Comparison of ENCODE assay signal across 9 cellular contexts in genomic region chr18:22282311-22283235, GRCh38.
DNase-seq lines count a peak whose midpoint lies in the region; ATAC-seq and TF ChIP-seq lines count a peak whose summit lies in the region.
"Had no signal": no experiment of that assay in that cellular context is flagged by ENCODE, and none has a peak within 500 bp of the region (broad histone marks: within the 10 kb centered on the region; RNA-seq: fewer than 3 reads in every experiment).

No MANE protein-coding gene starts in this region.

- H3K4me3 Mint-ChIP-seq in chondrocyte (ENCODE audit: unreplicated experiment) = no peak overlapping the region
- no peak overlapping the region for H3K4me3 Mint-ChIP-seq in neural crest cell

- ATAC-seq in HG02571 (IDR thresholded peaks at IDR 0.05; ENCODE audit: unreplicated experiment) (no peak), GM21526 (IDR thresholded peaks at IDR 0.05; ENCODE audit: low FRiP score, unreplicated experiment) (no peak), GM18861 (IDR thresholded peaks at IDR 0.05; ENCODE audit: unreplicated experiment) (no peak)

- H3K9me3 Mint-ChIP-seq in chondrocyte (ENCODE audit: low read depth) (no peaks in the 10 kb centered on the region), neural crest cell (peaks cover 2% of the 10 kb centered on the region)

- peaks cover 17% of the 10 kb centered on the region for H3K4me1 Mint-ChIP-seq in chondrocyte (ENCODE audit: low read depth)
- peaks cover 10% of the 10 kb centered on the region for H3K4me1 Mint-ChIP-seq in neural crest cell

- H3K27ac Mint-ChIP-seq in chondrocyte (ENCODE audit: unreplicated experiment) = peak overlapping the region; percentile 75
- H3K27ac Mint-ChIP-seq in neural crest cell (ENCODE audit: unreplicated experiment) = peak overlapping the region; percentile 24

- DNase-seq in Daoy (ENCODE audit: low read depth) (peak; percentile 64), NCI-H774 (lab: John Stamatoyannopoulos, UW) (peak; percentile 59), chondrocyte (ENCODE audit: low spot score) (no peak), neural crest cell (ENCODE audit: low read depth, low spot score) (no peak)
- DNase-seq in activated CD4-positive, alpha-beta T cell treated with anti-CD3 and anti-CD28 coated beads for 4 hours = no peak
- DNase-seq: dorsolateral prefrontal cortex had no signal

- H3K27me3 Mint-ChIP-seq in chondrocyte (ENCODE audit: low read depth) = no peaks in the 10 kb centered on the region
- H3K27me3 Mint-ChIP-seq in neural crest cell (ENCODE audit: low read depth) = no peaks in the 10 kb centered on the region

- H3K36me3 Mint-ChIP-seq in chondrocyte (ENCODE audit: low read depth) (no peaks in the 10 kb centered on the region), neural crest cell (ENCODE audit: low read depth) (no peaks in the 10 kb centered on the region)

- peak; percentile 3 for TF ChIP-seq CTCF in chondrocyte (IDR thresholded peaks at IDR 0.05)
- TF ChIP-seq CTCF in neural crest cell (conservative IDR thresholded peaks at IDR 0.05) = no peak

Comparison
In these comparisons a context has a peak if more than half of its experiments do, and no peak if none do; other contexts are left out.
1. DNase-seq: peak in Daoy (single experiment) and NCI-H774 (single experiment); none in chondrocyte (single experiment), neural crest cell (single experiment) and activated CD4-positive, alpha-beta T cell treated with anti-CD3 and anti-CD28 coated beads for 4 hours (0 of 2).